In genomic region chr3:46114324-46114988, GRCh38 we compare ENCODE assay signal across 11 cellular contexts.
DNase-seq lines count a peak whose midpoint lies in the region; TF ChIP-seq lines count a peak whose summit lies in the region.
"Had no signal": no experiment of that assay in that cellular context is flagged by ENCODE, and none has a peak within 500 bp of the region (broad histone marks: within the 10 kb centered on the region; RNA-seq: fewer than 3 reads in every experiment).

No MANE protein-coding gene starts in this region.

- WGBS in mesodermal cell (ENCODE audit: insufficient coverage in 2 of 2), 2 experiments, result no CpG with 5 or more reads among the region's 1 CpG

- CTCF ChIA-PET in AG04449 (lab: Yijun Ruan, JAX), result no interaction called here

- no peaks in the 10 kb centered on the region for H3K4me1 Mint-ChIP-seq in glutamatergic neuron (ENCODE audit: low read depth, unreplicated experiment)

- no peaks in the 10 kb centered on the region for H3K9me3 Mint-ChIP-seq in glutamatergic neuron (ENCODE audit: unreplicated experiment)

- no peaks in the 10 kb centered on the region for H3K27me3 Mint-ChIP-seq in glutamatergic neuron (ENCODE audit: unreplicated experiment)

- no peak for TF ChIP-seq CTCF in AG04449 (IDR thresholded peaks at IDR 0.05; ENCODE audit: insufficient read depth, low read length, missing control alignments)
- TF ChIP-seq CTCF in cardiac fibroblast (IDR thresholded peaks at IDR 0.05; ENCODE audit: low read depth, low read length), result no peak
- TF ChIP-seq CTCF in glutamatergic neuron (IDR thresholded peaks at IDR 0.05; ENCODE audit: partially characterized antibody, unreplicated experiment), result no peak

- no peaks in the 10 kb centered on the region for H3K36me3 ChIP-seq in mesodermal cell (ENCODE audit: control insufficient read depth, insufficient read depth, low read length)

- no peaks in the 10 kb centered on the region for H3K36me3 Mint-ChIP-seq in glutamatergic neuron (ENCODE audit: unreplicated experiment)

- no peak overlapping the region for H3K27ac Mint-ChIP-seq in glutamatergic neuron (ENCODE audit: unreplicated experiment)
- H3K27ac Mint-ChIP-seq: T-helper 17 cell had no signal

- H3K4me3 Mint-ChIP-seq in glutamatergic neuron (ENCODE audit: unreplicated experiment), result no peak overlapping the region
- H3K4me3 Mint-ChIP-seq: T-helper 17 cell had no signal

- H3K4me3 ChIP-seq in AG04449 (ENCODE audit: low read depth, low read length) (no peak overlapping the region), cardiac fibroblast (replicated peaks in 1 of 2; ENCODE audit: low read depth in 2 of 2, low read length in 2 of 2) (no peak overlapping the region), mesodermal cell (ENCODE audit: extremely low read depth, insufficient read depth, low read length, poor library complexity, severe bottlenecking) (no peak overlapping the region)

- DNase-seq in AG04449 (ENCODE audit: low read depth, low spot score) (peak; percentile 9), HS-27A (ENCODE audit: low read depth) (peak; percentile 69), cardiac fibroblast (ENCODE audit: low read depth in 2 of 2) (peak; percentile 78 to 97), glutamatergic neuron (no peak), NCI-H1417 treated with DMSO at 0.1 percent for 48 hours (lab: John Stamatoyannopoulos, UW) (no peak), NCI-H1694 (lab: John Stamatoyannopoulos, UW) (no peak), NCI-H2081 (lab: John Stamatoyannopoulos, UW) (no peak)
- DNase-seq: activated naive CD4-positive, alpha-beta T cell treated with anti-CD3 and anti-CD28 coated beads, Interleukin-2, amount 50 U/mL, for 16 hours; DND-41; T-helper 17 cell had no signal

- peaks cover 24% of the 10 kb centered on the region for H3K9me3 ChIP-seq in mesodermal cell (ENCODE audit: control insufficient read depth, low read length)

- H3K27ac ChIP-seq in mesodermal cell (ENCODE audit: low read depth, low read length, severe bottlenecking), result peak overlapping the region; percentile 90

- POLR2A ChIA-PET in AG04449 (lab: Yijun Ruan, JAX), result no interaction called here

- H3K4me1 ChIP-seq in mesodermal cell (ENCODE audit: control insufficient read depth, insufficient read depth, low read length, poor library complexity, severe bottlenecking), result peaks cover 20% of the 10 kb centered on the region

Comparison
In these comparisons a context has a peak if more than half of its experiments do, and no peak if none do; other contexts are left out.
1. DNase-seq: peak in AG04449 (single experiment), HS-27A (single experiment) and cardiac fibroblast (2 of 2); none in glutamatergic neuron (single experiment), NCI-H1417 treated with DMSO at 0.1 percent for 48 hours (single experiment), NCI-H1694 (single experiment) and NCI-H2081 (0 of 2).